ENCODE assay signal across 1 cellular context in genomic region chr12:131591714-131592709, GRCh38.
TF ChIP-seq lines count a peak whose summit lies in the region.

No MANE protein-coding gene starts in this region.

TF ChIP-seq in GM23338, 12 proteins besides CTCF, POLR2A, EP300 and RAD21 (continued from another document):
- TF ChIP-seq ZNF462 (CRISPR knock-in tag; IDR thresholded peaks at IDR 0.05) (no peak), JUNB (IDR thresholded peaks at IDR 0.05; ENCODE audit: unreplicated experiment) (no peak), EZH2phosphoT487 (IDR thresholded peaks at IDR 0.05; ENCODE audit: unreplicated experiment) (no peak), ETS1 (IDR thresholded peaks at IDR 0.05) (no peak), CREB1 (CRISPR knock-in tag; IDR thresholded peaks at IDR 0.05; ENCODE audit: low read depth) (no peak), ZNF331 (CRISPR knock-in tag; IDR thresholded peaks at IDR 0.05; ENCODE audit: low read depth) (no peak), REST (IDR thresholded peaks at IDR 0.05; ENCODE audit: unreplicated experiment) (no peak), POLR2AphosphoS5 (IDR thresholded peaks at IDR 0.05; ENCODE audit: low read depth) (no peak)
